In the genomic region with DNA sequence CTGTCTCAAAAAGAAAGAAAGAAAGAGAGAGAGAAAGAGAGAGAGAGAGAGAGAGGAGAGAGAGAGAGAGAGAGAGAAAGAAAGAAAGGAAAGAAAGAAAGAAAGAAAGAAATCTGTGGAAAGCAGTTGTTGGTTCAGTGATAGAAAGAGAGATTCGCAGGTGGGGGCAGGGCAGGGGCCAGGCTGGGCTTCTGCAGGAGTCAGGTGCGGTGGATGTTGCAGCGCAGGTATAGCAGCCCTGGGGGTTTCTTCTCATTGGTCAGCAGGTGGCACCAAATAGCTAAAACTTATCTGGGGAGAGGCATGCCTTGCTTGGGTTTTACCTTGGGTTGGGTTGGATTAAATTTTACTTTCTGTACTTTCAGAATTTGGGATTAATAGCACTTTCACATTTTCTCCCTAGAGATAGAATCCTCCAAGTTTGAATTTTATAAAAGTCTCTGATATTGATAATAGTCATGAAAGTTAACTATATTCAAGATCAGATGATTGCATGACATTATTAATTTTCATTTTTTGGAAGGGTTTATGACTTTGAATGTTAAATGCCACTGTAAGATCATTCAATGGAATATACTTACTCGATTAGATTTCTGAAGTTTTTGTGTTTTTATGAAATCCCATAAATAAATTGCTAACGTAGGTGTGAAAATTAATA, we compare ENCODE assay signal across 7 cellular contexts.
DNase-seq lines count a peak whose midpoint lies in the region; ATAC-seq lines count a peak whose summit lies in the region.

No MANE protein-coding gene starts in this region.

- H3K9me3 Mint-ChIP-seq in T-helper 2 cell treated with Interferon-gamma antibody and Interleukin-4, amounts not matched to agents 5 μg/mL and 100 μg/mL, for 36 hours = no peaks in the 10 kb centered on the region

- ATAC-seq in GM18502 (IDR thresholded peaks at IDR 0.05; ENCODE audit: poor library complexity, unreplicated experiment) (peak; percentile 79), HG02763 (IDR thresholded peaks at IDR 0.05; ENCODE audit: unreplicated experiment) (peak; percentile 85)

- DNase-seq in NCI-H1417 treated with DMSO at 0.1 percent for 48 hours (lab: John Stamatoyannopoulos, UW) (peak; percentile 26), astrocyte of the hippocampus (ENCODE audit: low read depth, low spot score) (peak; percentile 75), kidney glomerular epithelial cell (lab: John Stamatoyannopoulos, UW) (peak; percentile 38)
- DNase-seq in T-helper 2 cell treated with Interferon-gamma antibody and Interleukin-4, amounts not matched to agents 5 μg/mL and 100 μg/mL, for 36 hours (ENCODE audit: low spot score) = peak; percentile 24
- DNase-seq in stimulated activated CD4-positive, alpha-beta T cell treated with anti-CD3 and anti-CD28 coated beads, TNF-alpha, amount 100 ng/mL, for 48 hours (ENCODE audit: low read depth in 3 of 3) = peak; percentile 29 to 58 (median 34)

- H3K27me3 Mint-ChIP-seq in T-helper 2 cell treated with Interferon-gamma antibody and Interleukin-4, amounts not matched to agents 5 μg/mL and 100 μg/mL, for 36 hours (ENCODE audit: low read depth) = peaks cover 29% of the 10 kb centered on the region

- no peaks in the 10 kb centered on the region for H3K36me3 Mint-ChIP-seq in T-helper 2 cell treated with Interferon-gamma antibody and Interleukin-4, amounts not matched to agents 5 μg/mL and 100 μg/mL, for 36 hours (ENCODE audit: low read depth)

- no peak overlapping the region for H3K4me3 Mint-ChIP-seq in T-helper 2 cell treated with Interferon-gamma antibody and Interleukin-4, amounts not matched to agents 5 μg/mL and 100 μg/mL, for 36 hours

- H3K27ac Mint-ChIP-seq in T-helper 2 cell treated with Interferon-gamma antibody and Interleukin-4, amounts not matched to agents 5 μg/mL and 100 μg/mL, for 36 hours = no peak overlapping the region

- H3K4me1 Mint-ChIP-seq in T-helper 2 cell treated with Interferon-gamma antibody and Interleukin-4, amounts not matched to agents 5 μg/mL and 100 μg/mL, for 36 hours (ENCODE audit: low read depth) = peaks cover 28% of the 10 kb centered on the region

Comparison
In these comparisons a context has a peak if more than half of its experiments do, and no peak if none do; other contexts are left out.
1. Peak in every context shown above with its lines: DNase-seq and ATAC-seq.
2. DNase-seq: peak in every context shown above with its lines; median percentile 75 in astrocyte of the hippocampus; 38 in kidney glomerular epithelial cell; 34 in stimulated activated CD4-positive, alpha-beta T cell treated with anti-CD3 and anti-CD28 coated beads, TNF-alpha, amount 100 ng/mL, for 48 hours; 26 in NCI-H1417 treated with DMSO at 0.1 percent for 48 hours; 24 in T-helper 2 cell treated with Interferon-gamma antibody and Interleukin-4, amounts not matched to agents 5 μg/mL and 100 μg/mL, for 36 hours.